Comparison of ENCODE assay signal across 8 cellular contexts in genomic region chr5:76083555-76084495, GRCh38. TPM values are rescaled to one million over a fixed set of nuclear protein-coding genes. Genes with fewer than 3 reads are reported as not detected.
DNase-seq lines count a peak whose midpoint lies in the region; ATAC-seq and TF ChIP-seq lines count a peak whose summit lies in the region.

No MANE protein-coding gene starts in this region.

- peaks cover 84% of the 10 kb centered on the region for H3K27me3 Mint-ChIP-seq in brain
- H3K27me3 Mint-ChIP-seq in nephron progenitor cell (ENCODE audit: low read depth, poor library complexity): peaks cover 97% of the 10 kb centered on the region

- H3K9me3 Mint-ChIP-seq in brain: peaks cover 0 to 7% (median 0%) of the 10 kb centered on the region in 5 experiments
- no peaks in the 10 kb centered on the region for H3K9me3 Mint-ChIP-seq in nephron progenitor cell

- H3K4me1 Mint-ChIP-seq in brain: peaks cover 34% of the 10 kb centered on the region
- H3K4me1 Mint-ChIP-seq in nephron progenitor cell: peaks cover 25% of the 10 kb centered on the region

- ATAC-seq in left lobe of liver (no peak), GM18520 (IDR thresholded peaks at IDR 0.05; ENCODE audit: unreplicated experiment) (no peak)

- TF ChIP-seq CTCF in brain (conservative IDR thresholded peaks at IDR 0.05) (no peak), nephron progenitor cell (IDR thresholded peaks at IDR 0.05) (no peak)

- DNase-seq in DMS53 (lab: John Stamatoyannopoulos, UW) (peak; percentile 79), NCI-H1105 (lab: John Stamatoyannopoulos, UW) (peak; percentile 32), nephron progenitor cell (peak; percentile 46), left lobe of liver (ENCODE audit: low spot score) (no peak)
- no peak for DNase-seq in activated CD4-positive, CD25-positive, alpha-beta regulatory T cell (lab: John Stamatoyannopoulos, UW)
- no peak for DNase-seq in effector CD4-positive, alpha-beta T cell

- H3K36me3 Mint-ChIP-seq in brain (no peaks in the 10 kb centered on the region), nephron progenitor cell (ENCODE audit: low read depth) (no peaks in the 10 kb centered on the region)

- H3K27ac Mint-ChIP-seq in brain (peak overlapping the region in 3 of 5 experiments; percentile 5 to 88 (median 56)), nephron progenitor cell (no peak overlapping the region)

- H3K4me3 Mint-ChIP-seq in brain (peak overlapping the region; percentile 84 to 91 (median 88)), nephron progenitor cell (peak overlapping the region; percentile 83)

RNA-seq across cellular contexts. Expression of gene SV2C, which starts 0.6 kb away (rescaled TPM):
- 0.53 TPM for polyA plus RNA-seq in brain (ENCODE audit: insufficient read depth, low read depth, low replicate concordance)
- not detected for total RNA-seq in left lobe of liver

Comparison
In these comparisons a context has a peak if more than half of its experiments do, and no peak if none do; other contexts are left out.
1. DNase-seq: peak in DMS53 (single experiment), NCI-H1105 (single experiment) and nephron progenitor cell (single experiment); none in activated CD4-positive, CD25-positive, alpha-beta regulatory T cell (0 of 4), effector CD4-positive, alpha-beta T cell (single experiment) and left lobe of liver (single experiment).